ENCODE assay signal across 8 cellular contexts in genomic region chr1:40860706-40861226, GRCh38. TPM values are rescaled to one million over a fixed set of nuclear protein-coding genes. Genes with fewer than 3 reads are reported as not detected.
DNase-seq lines count a peak whose midpoint lies in the region; ATAC-seq and TF ChIP-seq lines count a peak whose summit lies in the region.

No MANE protein-coding gene starts in this region.

- no peak for DNase-seq in activated CD8-positive, alpha-beta memory T cell treated with anti-CD3 and anti-CD28 coated beads, Interleukin-2, amount 10 ng/mL, durations not matched to agents 7 days and 5 days
- DNase-seq in activated CD8-positive, alpha-beta memory T cell treated with anti-CD3 and anti-CD28 coated beads, Interleukin-2, amount 50 U/mL, for 4 hours: no peak
- no peak for DNase-seq in chondrocyte (ENCODE audit: low spot score)
- no peak for DNase-seq in memory B cell (ENCODE audit: low spot score in 2 of 2)
- DNase-seq in type B pancreatic cell (ENCODE audit: extremely low spot score, unreplicated experiment): no peak
- no peak for DNase-seq in foreskin melanocyte
- no peak for DNase-seq in GDM1 (lab: John Stamatoyannopoulos, UW)

- H3K4me3 Mint-ChIP-seq in activated CD8-positive, alpha-beta memory T cell treated with anti-CD3 and anti-CD28 coated beads, Interleukin-2, amount 10 ng/mL, durations not matched to agents 7 days and 5 days: peak overlapping the region; percentile 60
- H3K4me3 Mint-ChIP-seq in chondrocyte (ENCODE audit: unreplicated experiment): peak overlapping the region; percentile 80
- peak overlapping the region; percentile 83 for H3K4me3 Mint-ChIP-seq in memory B cell
- peak overlapping the region; percentile 93 for H3K4me3 Mint-ChIP-seq in type B pancreatic cell

- CTCF ChIA-PET in activated CD8-positive, alpha-beta memory T cell treated with anti-CD3 and anti-CD28 coated beads, Interleukin-2, amount 10 ng/mL, durations not matched to agents 7 days and 5 days (lab: Charles Lee): interaction anchor here (1.1 to 8.3 kb wide), 9 partner anchors 10 to 230 kb away, joined by 3 to 195 read pairs (median 4); no protein-coding TSS in a partner anchor

- no peaks in the 10 kb centered on the region for H3K9me3 Mint-ChIP-seq in activated CD8-positive, alpha-beta memory T cell treated with anti-CD3 and anti-CD28 coated beads, Interleukin-2, amount 10 ng/mL, durations not matched to agents 7 days and 5 days (ENCODE audit: low read depth)
- H3K9me3 Mint-ChIP-seq in chondrocyte (ENCODE audit: low read depth) (no peaks in the 10 kb centered on the region), memory B cell (no peaks in the 10 kb centered on the region), type B pancreatic cell (no peaks in the 10 kb centered on the region)

- H3K36me3 Mint-ChIP-seq in activated CD8-positive, alpha-beta memory T cell treated with anti-CD3 and anti-CD28 coated beads, Interleukin-2, amount 10 ng/mL, durations not matched to agents 7 days and 5 days: peaks cover 2% of the 10 kb centered on the region
- H3K36me3 Mint-ChIP-seq in chondrocyte (ENCODE audit: low read depth) (no peaks in the 10 kb centered on the region), memory B cell (no peaks in the 10 kb centered on the region), type B pancreatic cell (no peaks in the 10 kb centered on the region)

- H3K27ac Mint-ChIP-seq in activated CD8-positive, alpha-beta memory T cell treated with anti-CD3 and anti-CD28 coated beads, Interleukin-2, amount 10 ng/mL, durations not matched to agents 7 days and 5 days: peak overlapping the region; percentile 22
- H3K27ac Mint-ChIP-seq in chondrocyte (ENCODE audit: unreplicated experiment) (peak overlapping the region; percentile 63), memory B cell (no peak overlapping the region), type B pancreatic cell (peak overlapping the region; percentile 92)

- TF ChIP-seq CTCF in chondrocyte (IDR thresholded peaks at IDR 0.05): no peak
- no peak for TF ChIP-seq CTCF in type B pancreatic cell (conservative IDR thresholded peaks at IDR 0.05)

- ATAC-seq in activated CD8-positive, alpha-beta memory T cell treated with anti-CD3 and anti-CD28 coated beads, Interleukin-2, amount 10 ng/mL, durations not matched to agents 7 days and 5 days: no peak
- ATAC-seq in memory B cell (ENCODE audit: low read depth): no peak
- no peak for ATAC-seq in GM18873 (IDR thresholded peaks at IDR 0.05; ENCODE audit: low FRiP score, unreplicated experiment)

- peaks cover 30% of the 10 kb centered on the region for H3K27me3 Mint-ChIP-seq in activated CD8-positive, alpha-beta memory T cell treated with anti-CD3 and anti-CD28 coated beads, Interleukin-2, amount 10 ng/mL, durations not matched to agents 7 days and 5 days
- H3K27me3 Mint-ChIP-seq in chondrocyte (ENCODE audit: low read depth) (no peaks in the 10 kb centered on the region), memory B cell (peaks cover 21% of the 10 kb centered on the region), type B pancreatic cell (peaks cover 33% of the 10 kb centered on the region)

- peaks cover 22% of the 10 kb centered on the region for H3K4me1 Mint-ChIP-seq in activated CD8-positive, alpha-beta memory T cell treated with anti-CD3 and anti-CD28 coated beads, Interleukin-2, amount 10 ng/mL, durations not matched to agents 7 days and 5 days
- H3K4me1 Mint-ChIP-seq in chondrocyte (ENCODE audit: low read depth) (peaks cover 34% of the 10 kb centered on the region), memory B cell (peaks cover 10% of the 10 kb centered on the region), type B pancreatic cell (ENCODE audit: unreplicated experiment) (peaks cover 9% of the 10 kb centered on the region)

RNA-seq across cellular contexts. Expression of gene CITED4, which starts 1.4 kb away (rescaled TPM):
- total RNA-seq in activated CD8-positive, alpha-beta memory T cell treated with anti-CD3 and anti-CD28 coated beads, Interleukin-2, amount 10 ng/mL, durations not matched to agents 7 days and 5 days: 1 to 10 TPM; 2.9 to 4.4 TPM
- total RNA-seq in chondrocyte (12.4 to 30.5 TPM (median 30.1 TPM) in 3 replicates), type B pancreatic cell (ENCODE audit: low replicate concordance) (101 and 207 TPM in 2 replicates)
